In genomic region chr11:79697905-79698304, GRCh38 we compare ENCODE assay signal across 25 cellular contexts.
DNase-seq lines count a peak whose midpoint lies in the region; ATAC-seq and TF ChIP-seq lines count a peak whose summit lies in the region.
"Had no signal": no experiment of that assay in that cellular context is flagged by ENCODE, and none has a peak within 500 bp of the region (broad histone marks: within the 10 kb centered on the region; RNA-seq: fewer than 3 reads in every experiment).

No MANE protein-coding gene starts in this region.

- DNase-seq in activated CD4-positive, alpha-beta T cell treated with anti-CD3 and anti-CD28 coated beads for 36 hours, result no peak
- no peak for DNase-seq in activated CD4-positive, alpha-beta T cell treated with anti-CD3 and anti-CD28 coated beads for 4 hours
- DNase-seq in NCI-H510A treated with DMSO at 0.1 percent for 48 hours (lab: John Stamatoyannopoulos, UW), result no peak
- no peak for DNase-seq in ecto neural progenitor cell (ENCODE audit: low spot score)
- DNase-seq in PC-3, result no peak
- no peak for DNase-seq in NCI-H1048 (lab: John Stamatoyannopoulos, UW)
- DNase-seq: activated CD4-positive, alpha-beta memory T cell treated with anti-CD3 and anti-CD28 coated beads, Interleukin-2, amount 10 ng/mL, durations not matched to agents 7 days and 5 days; activated naive CD4-positive, alpha-beta T cell treated with Interleukin-2 at 50 U/mL for 16 hours; activated T-cell treated with anti-CD3 and anti-CD28 coated beads, Interleukin-2, amount 50 U/mL, for 1 hour; BE2C; Caco-2; caudate nucleus; gastrocnemius medialis; GM23248; Karpas-422; kidney; natural killer cell; NCI-H1417 treated with DMSO at 0.1 percent for 48 hours; NCI-H2171; stimulated activated CD4-positive, alpha-beta T cell treated with anti-CD3 and anti-CD28 coated beads, Interleukin-2, amount 100 ng/mL, for 48 hours; upper lobe of left lung had no signal

- H3K4me2 ChIP-seq in PC-3 (ENCODE audit: low read length), result no peak overlapping the region

- CTCF ChIA-PET in activated CD4-positive, alpha-beta T cell treated with anti-CD3 and anti-CD28 coated beads for 36 hours (lab: Charles Lee), result no interaction called here
- CTCF ChIA-PET in PC-3 (lab: Charles Lee), result no interaction called here

- BruUV-seq in PC-3 (replicated peaks; lab: Mats Ljungman, UMichigan), result no TSS peak

- no peaks in the 10 kb centered on the region for H3K36me3 Mint-ChIP-seq in activated CD4-positive, alpha-beta T cell treated with anti-CD3 and anti-CD28 coated beads for 36 hours (ENCODE audit: low read depth)

- no peaks in the 10 kb centered on the region for H3K9me2 ChIP-seq in PC-3 (replicated peaks; ENCODE audit: low read length)

- no peak overlapping the region for H3K4me3 ChIP-seq in PC-3 (ENCODE audit: low read length)
- H3K4me3 ChIP-seq: gastrocnemius medialis, GM23248, upper lobe of left lung had no signal

- H3K27ac ChIP-seq in PC-3 (ENCODE audit: low read length), result no peak overlapping the region
- H3K27ac ChIP-seq: gastrocnemius medialis, GM23248, upper lobe of left lung had no signal

- no peak overlapping the region for H2AFZ ChIP-seq in PC-3 (ENCODE audit: low read length)
- H2AFZ ChIP-seq: GM23248 had no signal

- H3K4me3 Mint-ChIP-seq in activated CD4-positive, alpha-beta T cell treated with anti-CD3 and anti-CD28 coated beads for 36 hours, result no peak overlapping the region
- H3K4me3 Mint-ChIP-seq: activated CD4-positive, alpha-beta memory T cell treated with anti-CD3 and anti-CD28 coated beads, Interleukin-2, amount 10 ng/mL, durations not matched to agents 7 days and 5 days; natural killer cell had no signal

- intact Hi-C loops in activated CD4-positive, alpha-beta T cell treated with anti-CD3 and anti-CD28 coated beads for 36 hours (cut with DNase I, micrococcal nuclease), result no loop called here
- intact Hi-C loops in PC-3 (cut with micrococcal nuclease), result no loop called here

- H3K36me3 ChIP-seq in PC-3 (ENCODE audit: low read depth, low read length), result no peaks in the 10 kb centered on the region
- H3K36me3 ChIP-seq: BE2C, gastrocnemius medialis, upper lobe of left lung had no signal

- POLR2A ChIA-PET in activated CD4-positive, alpha-beta T cell treated with anti-CD3 and anti-CD28 coated beads for 36 hours (lab: Charles Lee), result no interaction called here
- POLR2A ChIA-PET in PC-3 (lab: Charles Lee; ENCODE audit: unreplicated experiment), result no interaction called here

- H3K9me3 ChIP-seq in PC-3 (ENCODE audit: low read length), result peaks cover 25% of the 10 kb centered on the region
- H3K9me3 ChIP-seq: BE2C, gastrocnemius medialis had no signal

- H3K9ac ChIP-seq in PC-3 (ENCODE audit: low read length), result no peak overlapping the region
- H3K9ac ChIP-seq: GM23248 had no signal

- H3K27ac Mint-ChIP-seq in activated CD4-positive, alpha-beta T cell treated with anti-CD3 and anti-CD28 coated beads for 36 hours, result no peak overlapping the region
- H3K27ac Mint-ChIP-seq: activated CD4-positive, alpha-beta memory T cell treated with anti-CD3 and anti-CD28 coated beads, Interleukin-2, amount 10 ng/mL, durations not matched to agents 7 days and 5 days; natural killer cell had no signal

- H3K79me2 ChIP-seq in PC-3 (ENCODE audit: low read length), result no peaks in the 10 kb centered on the region

- no peaks in the 10 kb centered on the region for H3K4me1 Mint-ChIP-seq in activated CD4-positive, alpha-beta T cell treated with anti-CD3 and anti-CD28 coated beads for 36 hours
- H3K4me1 Mint-ChIP-seq: activated CD4-positive, alpha-beta memory T cell treated with anti-CD3 and anti-CD28 coated beads, Interleukin-2, amount 10 ng/mL, durations not matched to agents 7 days and 5 days; natural killer cell had no signal

- no peaks in the 10 kb centered on the region for H4K20me1 ChIP-seq in PC-3 (ENCODE audit: low read length)

- no peaks in the 10 kb centered on the region for H3F3A ChIP-seq in PC-3 (ENCODE audit: low read length, unreplicated experiment)

- no peak for TF ChIP-seq CTCF in PC-3 (conservative IDR thresholded peaks at IDR 0.05; ENCODE audit: low read depth, low read length)

- no peaks in the 10 kb centered on the region for H3K4me1 ChIP-seq in PC-3 (ENCODE audit: insufficient read depth, low read length)
- H3K4me1 ChIP-seq: BE2C, Caco-2, gastrocnemius medialis, upper lobe of left lung had no signal

- H3K9me3 Mint-ChIP-seq in activated CD4-positive, alpha-beta T cell treated with anti-CD3 and anti-CD28 coated beads for 36 hours (ENCODE audit: low read depth), result peaks cover 5% of the 10 kb centered on the region

- ATAC-seq in activated CD4-positive, alpha-beta T cell treated with anti-CD3 and anti-CD28 coated beads for 36 hours, result peak; percentile 23
- ATAC-seq in HG02623 (IDR thresholded peaks at IDR 0.05; ENCODE audit: unreplicated experiment) (peak; percentile 63), HG03565 (IDR thresholded peaks at IDR 0.05; ENCODE audit: unreplicated experiment) (peak; percentile 69), PC-3 (no peak)
- ATAC-seq: esophagus mucosa, gastrocnemius medialis, natural killer cell, Panc1 had no signal

- no peaks in the 10 kb centered on the region for H3K27me3 ChIP-seq in PC-3 (ENCODE audit: low read length)
- H3K27me3 ChIP-seq: BE2C, gastrocnemius medialis, upper lobe of left lung had no signal

- peaks cover 4% of the 10 kb centered on the region for H3K27me3 Mint-ChIP-seq in activated CD4-positive, alpha-beta T cell treated with anti-CD3 and anti-CD28 coated beads for 36 hours
- H3K27me3 Mint-ChIP-seq: activated CD4-positive, alpha-beta memory T cell treated with anti-CD3 and anti-CD28 coated beads, Interleukin-2, amount 10 ng/mL, durations not matched to agents 7 days and 5 days had no signal
